8 cellular contexts compared by ENCODE assay signal in genomic region chr6:111484655-111484974, GRCh38. TPM values are rescaled to one million over a fixed set of nuclear protein-coding genes. Genes with fewer than 3 reads are reported as not detected.
A peak's percentile ranks its signal among the peaks of the same experiment; 100 is the strongest.
DNase-seq lines count a peak whose midpoint lies in the region; FAIRE-seq and TF ChIP-seq lines count a peak whose summit lies in the region.

No MANE protein-coding gene starts in this region.

- H3K27ac ChIP-seq in DOHH2 (ENCODE audit: low read depth, low read length): peak overlapping the region; percentile 85
- H3K27ac ChIP-seq in breast epithelium: peak overlapping the region; percentile 98 to 100
- peak overlapping the region; percentile 97 to 99 for H3K27ac ChIP-seq in mucosa of rectum (ENCODE audit: low read depth in 2 of 2, low read length in 2 of 2)

- DNase-seq in NCI-H146 treated with DMSO at 0.1 percent for 48 hours (lab: John Stamatoyannopoulos, UW; ENCODE audit: unreplicated experiment) (peak; percentile 14), breast epithelium (ENCODE audit: low spot score in 2 of 2) (no peak), KBM-7 (no peak), HTR-8/SVneo (ENCODE audit: insufficient read length, low spot score) (no peak), AG20443 (ENCODE audit: low spot score) (no peak)
- no peak for DNase-seq in activated CD4-positive, alpha-beta T cell treated with anti-CD3 and anti-CD28 coated beads for 48 hours

- peaks cover 91% of the 10 kb centered on the region for H3K79me2 ChIP-seq in DOHH2 (ENCODE audit: control insufficient read depth, low read length)

- H3K27me3 ChIP-seq in DOHH2 (ENCODE audit: control insufficient read depth, low read length) (no peaks in the 10 kb centered on the region), breast epithelium (no peaks in the 10 kb centered on the region), mucosa of rectum (ENCODE audit: control insufficient read depth in 2 of 2, insufficient read depth in 2 of 2, low read length in 2 of 2) (no peaks in the 10 kb centered on the region)

- TF ChIP-seq POLR2A in breast epithelium (IDR thresholded peaks at IDR 0.05): no peak

- H3K36me3 ChIP-seq in DOHH2 (ENCODE audit: control insufficient read depth, low read length) (peaks cover 38% of the 10 kb centered on the region), breast epithelium (no peaks in the 10 kb centered on the region), mucosa of rectum (ENCODE audit: control insufficient read depth in 2 of 2, insufficient read depth in 2 of 2, low read length in 2 of 2) (no peaks in the 10 kb centered on the region)

- no peaks in the 10 kb centered on the region for H3K9me2 ChIP-seq in DOHH2 (replicated peaks; ENCODE audit: control insufficient read depth, low read length)

- H3K4me1 ChIP-seq in DOHH2 (ENCODE audit: control insufficient read depth, low read length): peaks cover 47% of the 10 kb centered on the region
- H3K4me1 ChIP-seq in breast epithelium: no peaks in the 10 kb centered on the region
- peaks cover 9 to 10% of the 10 kb centered on the region in 2 donors for H3K4me1 ChIP-seq in mucosa of rectum (ENCODE audit: control insufficient read depth in 2 of 2, insufficient read depth in 2 of 2, low read length in 2 of 2)

- peak overlapping the region; percentile 87 to 94 for H3K9ac ChIP-seq in mucosa of rectum (ENCODE audit: low read depth in 1 of 2, low read length in 2 of 2)

- intact Hi-C loops in breast epithelium (cut with DNase I; ENCODE audit: low total_unique reads): loop anchor here (10.0 kb wide), 1 partner anchor 120 kb away; the partner anchor contains the start of gene TRAF3IP2

- TF ChIP-seq CTCF in DOHH2 (IDR thresholded peaks at IDR 0.05; ENCODE audit: low read depth, low read length, poor library complexity, severe bottlenecking) (no peak), breast epithelium (IDR thresholded peaks at IDR 0.05) (no peak)

- no peaks in the 10 kb centered on the region for H4K20me1 ChIP-seq in DOHH2 (ENCODE audit: control insufficient read depth, insufficient read depth, low read depth, low read length)

- H3K4me2 ChIP-seq in DOHH2 (ENCODE audit: low read length): peak overlapping the region; percentile 81

- in situ Hi-C loops in KBM-7 (cut with MboI; ENCODE audit: low pct_unique_long_range_greater_than_20kb, low sequenced_read_pairs): no loop called here

- H3K9me3 ChIP-seq in DOHH2 (ENCODE audit: control insufficient read depth, insufficient read depth, low read length) (no peaks in the 10 kb centered on the region), breast epithelium (no peaks in the 10 kb centered on the region), mucosa of rectum (ENCODE audit: control insufficient read depth in 2 of 2, low read length in 2 of 2) (no peaks in the 10 kb centered on the region)

- H3F3A ChIP-seq in DOHH2 (ENCODE audit: control insufficient read depth, insufficient read depth): peaks cover 7% of the 10 kb centered on the region; the same call in 1 of the 2 replicates

- no peak for FAIRE-seq in HTR-8/SVneo (lab: Jason Lieb, UNC)

- H3K4me3 ChIP-seq in DOHH2 (ENCODE audit: low read length): peak overlapping the region; percentile 99
- H3K4me3 ChIP-seq in breast epithelium: peak overlapping the region; percentile 89 to 100 (median 99)
- peak overlapping the region; percentile 88 to 90 for H3K4me3 ChIP-seq in mucosa of rectum (ENCODE audit: low read length in 2 of 2)

RNA-seq across cellular contexts. Expression of gene REV3L, which starts 1.6 kb away (rescaled TPM):
- total RNA-seq in breast epithelium: 100 to 1,000 TPM in 1 of 3 donors, 10 to 100 TPM in 2; 50.3 to 108 (median 82.3) TPM
